Comparison of ENCODE assay signal across 8 cellular contexts in genomic region chr3:51537631-51538030, GRCh38. TPM values are rescaled to one million over a fixed set of nuclear protein-coding genes. Genes with fewer than 3 reads are reported as not detected.
A peak's percentile ranks its signal among the peaks of the same experiment; 100 is the strongest.
DNase-seq lines count a peak whose midpoint lies in the region; ATAC-seq and TF ChIP-seq lines count a peak whose summit lies in the region.
"Not testable (repeated sequence)": the region's sequence is repeated elsewhere in the genome, so short reads cannot be mapped to it uniquely, and the experiment has no call there.

No MANE protein-coding gene starts in this region.

- not testable (repeated sequence) for H3K9me3 ChIP-seq in endocrine pancreas (ENCODE audit: control insufficient read depth, low read length); iPS-18c (ENCODE audit: control insufficient read depth, insufficient read depth, low read length); stomach smooth muscle (ENCODE audit: control insufficient read depth in 2 of 2, low read length in 2 of 2)

- not testable (repeated sequence) for H3K9me3 Mint-ChIP-seq in HFFc6; T-cell; activated naive CD8-positive, alpha-beta T cell treated with anti-CD3 and anti-CD28 coated beads, Interleukin-2, amount 50 U/mL, for 24 hours; neural crest cell

- H3K27me3 ChIP-seq in endocrine pancreas (ENCODE audit: control insufficient read depth, insufficient read depth, low read length); stomach smooth muscle (ENCODE audit: control insufficient read depth in 1 of 2, insufficient read depth in 2 of 2, low read length in 2 of 2): not testable (repeated sequence)

- ATAC-seq in T-cell (replicated peaks in 1 of 4); activated naive CD8-positive, alpha-beta T cell treated with anti-CD3 and anti-CD28 coated beads, Interleukin-2, amount 50 U/mL, for 24 hours: not testable (repeated sequence)

- not testable (repeated sequence) for TF ChIP-seq CTCF in AG09309 (IDR thresholded peaks at IDR 0.05; ENCODE audit: control insufficient read depth, insufficient read depth, low read depth, low read length, missing control alignments); HFFc6 (IDR thresholded peaks at IDR 0.05); neural crest cell (conservative IDR thresholded peaks at IDR 0.05)

- H3K36me3 Mint-ChIP-seq in HFFc6 (ENCODE audit: low read depth); T-cell; activated naive CD8-positive, alpha-beta T cell treated with anti-CD3 and anti-CD28 coated beads, Interleukin-2, amount 50 U/mL, for 24 hours (ENCODE audit: low read depth); neural crest cell (ENCODE audit: low read depth): not testable (repeated sequence)

- peak overlapping the region; percentile 80 for H3K27ac ChIP-seq in stomach smooth muscle (ENCODE audit: low read length)

- CTCF ChIA-PET in T-cell (lab: Charles Lee): interaction anchor here in 1 of 2 donors (2.5 kb wide), 1 partner anchor 145 kb away, joined by 10 read pairs; no protein-coding TSS in a partner anchor

- H3K4me1 Mint-ChIP-seq in HFFc6 (ENCODE audit: low read depth) (peaks cover 60% of the 10 kb centered on the region), T-cell (peaks cover 39 to 47% (median 42%) of the 10 kb centered on the region in 3 donors), neural crest cell (peaks cover 31% of the 10 kb centered on the region)
- H3K4me1 Mint-ChIP-seq in activated naive CD8-positive, alpha-beta T cell treated with anti-CD3 and anti-CD28 coated beads, Interleukin-2, amount 50 U/mL, for 24 hours: peaks cover 33% of the 10 kb centered on the region

- not testable (repeated sequence) for H3K4me1 ChIP-seq in endocrine pancreas (ENCODE audit: control insufficient read depth, insufficient read depth, low read length)
- H3K4me1 ChIP-seq in stomach smooth muscle (ENCODE audit: control insufficient read depth, insufficient read depth, low read length): peaks cover 16% of the 10 kb centered on the region

- H3K4me3 Mint-ChIP-seq in HFFc6: peak overlapping the region; percentile 95
- H3K4me3 Mint-ChIP-seq in T-cell: peak overlapping the region; percentile 82 to 91 (median 88)
- peak overlapping the region; percentile 89 for H3K4me3 Mint-ChIP-seq in activated naive CD8-positive, alpha-beta T cell treated with anti-CD3 and anti-CD28 coated beads, Interleukin-2, amount 50 U/mL, for 24 hours
- H3K4me3 Mint-ChIP-seq in neural crest cell: peak overlapping the region; percentile 97

- peak overlapping the region; percentile 64 for H3K4me3 ChIP-seq in AG09309 (ENCODE audit: control insufficient read depth, low read depth, low read length)
- peak overlapping the region; percentile 89 for H3K4me3 ChIP-seq in endocrine pancreas (ENCODE audit: control insufficient read depth, insufficient read depth, low read length)
- H3K4me3 ChIP-seq in iPS-18c (ENCODE audit: insufficient read depth, low read depth, low read length): peak overlapping the region; percentile 89
- H3K4me3 ChIP-seq in stomach smooth muscle (ENCODE audit: low read length in 2 of 2): peak overlapping the region; percentile 86 to 99

- not testable (repeated sequence) for H3K36me3 ChIP-seq in endocrine pancreas (ENCODE audit: control insufficient read depth, insufficient read depth, low read length); stomach smooth muscle (ENCODE audit: control insufficient read depth in 2 of 2, insufficient read depth in 2 of 2, low read length in 2 of 2)

- H3K27ac Mint-ChIP-seq in HFFc6 (peak overlapping the region; percentile 88), T-cell (peak overlapping the region; percentile 92 to 97)
- H3K27ac Mint-ChIP-seq in activated naive CD8-positive, alpha-beta T cell treated with anti-CD3 and anti-CD28 coated beads, Interleukin-2, amount 50 U/mL, for 24 hours: peak overlapping the region; percentile 95
- H3K27ac Mint-ChIP-seq in neural crest cell (ENCODE audit: unreplicated experiment): not testable (repeated sequence)

- POLR2A ChIA-PET in T-cell (lab: Charles Lee): interaction anchor here in 1 of 2 donors (0.7 kb wide), 2 partner anchors 520 to 599 kb away, joined by 3 to 4 read pairs; no protein-coding TSS in a partner anchor

- not testable (repeated sequence) for DNase-seq in AG09309 (ENCODE audit: low read depth); HFFc6; T-cell; activated naive CD8-positive, alpha-beta T cell treated with anti-CD3 and anti-CD28 coated beads, Interleukin-2, amount 50 U/mL, for 24 hours; neural crest cell (ENCODE audit: low read depth, low spot score)

- H3K9ac ChIP-seq in endocrine pancreas (ENCODE audit: control insufficient read depth, insufficient read depth, low read length) (peak overlapping the region; percentile 78), stomach smooth muscle (ENCODE audit: low read length in 2 of 2) (peak overlapping the region; percentile 97)

- not testable (repeated sequence) for H3K27me3 Mint-ChIP-seq in HFFc6 (ENCODE audit: insufficient read depth); T-cell; activated naive CD8-positive, alpha-beta T cell treated with anti-CD3 and anti-CD28 coated beads, Interleukin-2, amount 50 U/mL, for 24 hours; neural crest cell (ENCODE audit: low read depth)

RNA-seq across cellular contexts. Expression of gene RAD54L2, which starts 0.9 kb away (rescaled TPM):
- total RNA-seq in HFFc6 (2021; fragmentation: NEBNext Ultra II Directional; extraction: Animal tissue kit (Norgen Biotek cat#: 25700)): 10 to 100 TPM; 18.6 to 21.3 (median 19.5) TPM
- total RNA-seq in T-cell (10 to 100 TPM; 35.9 to 42.8 (median 39.7) TPM), neural crest cell (56.6 and 58.1 TPM in 2 replicates)

RNA-seq across cellular contexts. Expression of gene DCAF1, which starts 37.8 kb away (rescaled TPM):
- 10 to 100 TPM; 15.3 to 20.4 (median 18.9) TPM for total RNA-seq in HFFc6 (2021; fragmentation: NEBNext Ultra II Directional; extraction: Animal tissue kit (Norgen Biotek cat#: 25700))
- total RNA-seq in T-cell: 10 to 100 TPM; 25.4 to 36.7 (median 34.6) TPM
- total RNA-seq in neural crest cell: 28.6 and 29.9 TPM in 2 replicates
